Comparison of ENCODE assay signal across 1 cellular context in genomic region chr18:22816266-22817176, GRCh38.
TF ChIP-seq lines count a peak whose summit lies in the region.

No MANE protein-coding gene starts in this region.

TF ChIP-seq in HepG2, 621 proteins besides CTCF, POLR2A, EP300 and RAD21 (continued from another document):
- TF ChIP-seq ZNF687 (CRISPR knock-in tag; IDR thresholded peaks at IDR 0.05) (peak; percentile 34; the same call in 1 of the 2 replicates), GATAD2A (CRISPR knock-in tag; IDR thresholded peaks at IDR 0.05) (peak; percentile 26; the same call in 1 of the 2 replicates), ZBED4 (CRISPR knock-in tag; IDR thresholded peaks at IDR 0.05; ENCODE audit: borderline replicate concordance) (no peak), ZNF292 (CRISPR knock-in tag; IDR thresholded peaks at IDR 0.05; ENCODE audit: borderline replicate concordance, low read depth) (0 out of 2 replicates have a peak, but pooled peaks have one; percentile 39), SRSF1 (optimal IDR thresholded peaks at IDR 0.05; ENCODE audit: low read depth, low read length) (peak; percentile 51), ZNF580 (CRISPR knock-in tag; IDR thresholded peaks at IDR 0.05; ENCODE audit: borderline replicate concordance, low read depth) (no peak), E2F1 (CRISPR knock-in tag; IDR thresholded peaks at IDR 0.05) (no peak)
